In the genomic region with DNA sequence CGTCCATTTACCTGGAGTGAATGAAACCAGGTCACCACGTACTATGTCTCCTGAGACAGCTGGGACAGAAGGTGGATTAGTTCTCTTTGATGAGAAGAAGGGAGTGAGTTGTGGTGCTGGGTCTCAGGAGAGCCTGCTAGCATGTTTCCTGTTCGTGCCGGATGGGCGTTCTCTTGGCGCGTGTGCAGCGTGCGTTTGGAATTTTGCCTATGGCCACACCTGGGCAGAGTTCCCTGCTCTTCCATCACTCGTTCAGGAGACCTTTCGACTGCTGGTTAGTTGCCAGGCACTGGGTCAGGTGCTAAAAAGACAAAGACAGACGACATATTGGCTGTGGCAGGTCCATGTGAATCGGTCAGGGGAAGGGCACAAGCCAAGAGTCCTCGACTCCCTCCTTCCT, we compare ENCODE assay signal across 19 cellular contexts.
DNase-seq lines count a peak whose midpoint lies in the region; TF ChIP-seq lines count a peak whose summit lies in the region.
"Had no signal": no experiment of that assay in that cellular context is flagged by ENCODE, and none has a peak within 500 bp of the region (broad histone marks: within the 10 kb centered on the region; RNA-seq: fewer than 3 reads in every experiment).

No MANE protein-coding gene starts in this region.

- H3K23me2 ChIP-seq in H9 (ENCODE audit: insufficient read length, low read depth, low read length, poor library complexity, severe bottlenecking) = no peaks in the 10 kb centered on the region

- H3K27me3 ChIP-seq in H9 (ENCODE audit: insufficient read depth, low read length) (no peaks in the 10 kb centered on the region), spleen (replicated peaks in 1 of 7) (no peaks in the 10 kb centered on the region), Caco-2 (replicated peaks; ENCODE audit: control insufficient read depth, insufficient read depth, low read length) (no peaks in the 10 kb centered on the region)

- H2BK120ac ChIP-seq in H9 (ENCODE audit: low read depth, low read length, poor library complexity, severe bottlenecking) = no peak overlapping the region

- H3K36me3 ChIP-seq in spleen (peaks cover 7 to 100% (median 100%) of the 10 kb centered on the region in 6 donors), Caco-2 (ENCODE audit: control insufficient read depth, insufficient read depth, low read length) (peaks cover 2% of the 10 kb centered on the region; the same call in 1 of the 2 replicates)

- H3K4me1 Mint-ChIP-seq in H9 (no peaks in the 10 kb centered on the region), Caco-2 (ENCODE audit: low read depth, unreplicated experiment) (no peaks in the 10 kb centered on the region)
- H3K4me1 Mint-ChIP-seq: CD14-positive monocyte had no signal

- no peak overlapping the region for H2AFZ ChIP-seq in H9 (ENCODE audit: low read length)

- CTCF ChIA-PET in Caco-2 (lab: Charles Lee) = no interaction called here

- H3K9me3 Mint-ChIP-seq in H9 (no peaks in the 10 kb centered on the region), Caco-2 (ENCODE audit: unreplicated experiment) (no peaks in the 10 kb centered on the region)
- H3K9me3 Mint-ChIP-seq: CD14-positive monocyte had no signal

- H3K9ac ChIP-seq in H9 (ENCODE audit: extremely low read depth, insufficient read length, low read length) = no peak overlapping the region

- H3K56ac ChIP-seq in H9 (ENCODE audit: insufficient read length, low read depth, low read length) = no peak overlapping the region

- H3K36me3 Mint-ChIP-seq in H9 (ENCODE audit: insufficient read depth in 1 of 3, low read depth in 3 of 3) = peaks cover 41 to 93% (median 91%) of the 10 kb centered on the region in 3 experiments; a peak in 6 of 7 replicates
- peaks cover 91% of the 10 kb centered on the region for H3K36me3 Mint-ChIP-seq in Caco-2 (ENCODE audit: insufficient read depth, unreplicated experiment)

- in situ Hi-C loops in ACHN (cut with HindIII; ENCODE audit: low pct_ligation_motif_present, low pct_unique_long_range_greater_than_20kb, low sequenced_read_pairs) = no loop called here

- POLR2A ChIA-PET in Caco-2 (lab: Charles Lee) = no interaction called here

- no CpG with 5 or more reads among the region's 14 CpGs for WGBS in H9 (ENCODE audit: extremely low coverage, insufficient read length, low lambda C conversion rate)
- WGBS in lower leg skin, 2 donors = 62 to 80% methylated on average over 14 of the region's 14 CpGs
- 92 to 97% (median 95%) methylated on average over 14 of the region's 14 CpGs for WGBS in spleen, 5 donors

- no peak overlapping the region for H2BK15ac ChIP-seq in H9 (ENCODE audit: low read depth, low read length)

- H3K4me2 ChIP-seq in H9 (ENCODE audit: insufficient read depth, insufficient read length, low read length) = no peak overlapping the region

- peak overlapping the region in 2 of 3 experiments; percentile 34 to 37; a peak in 2 of 7 replicates for H3K27ac Mint-ChIP-seq in H9
- H3K27ac Mint-ChIP-seq in Caco-2 (ENCODE audit: unreplicated experiment) = no peak overlapping the region

- no peak overlapping the region for H3K27ac ChIP-seq in H9 (ENCODE audit: insufficient read length, low read depth, low read length)
- H3K27ac ChIP-seq in VCaP = peak overlapping the region; percentile 66
- H3K27ac ChIP-seq in spleen = no peak overlapping the region
- H3K27ac ChIP-seq: HL-60, SK-N-MC had no signal

- H2BK12ac ChIP-seq in H9 (ENCODE audit: insufficient read length, low read depth, low read length) = no peak overlapping the region

- H3K4me1 ChIP-seq in H9 (ENCODE audit: insufficient read depth, low read length) (no peaks in the 10 kb centered on the region), spleen (no peaks in the 10 kb centered on the region), Caco-2 (no peaks in the 10 kb centered on the region)

- H3K18ac ChIP-seq in H9 (ENCODE audit: insufficient read length, low read depth, low read length) = no peak overlapping the region

- H3K79me2 ChIP-seq in H9 (ENCODE audit: insufficient read depth, low read length) = 0 out of 2 replicates have a peak, but pooled peaks cover 2% of the 10 kb centered on the region

- H4K8ac ChIP-seq in H9 (replicated peaks; ENCODE audit: insufficient read length, low read depth, low read length) = no peak overlapping the region

- no peak overlapping the region for H3K4me3 ChIP-seq in lower leg skin (ENCODE audit: low read depth, poor library complexity, severe bottlenecking)
- H3K4me3 ChIP-seq in spleen = no peak overlapping the region
- H3K4me3 ChIP-seq in Caco-2 (ENCODE audit: low read depth, low read length) = no peak overlapping the region
- H3K4me3 ChIP-seq: SK-N-MC had no signal

- no peak for TF ChIP-seq POLR2A in lower leg skin (IDR thresholded peaks at IDR 0.05)
- no peak for TF ChIP-seq POLR2A in spleen (IDR thresholded peaks at IDR 0.05)

- no peak for TF ChIP-seq CTCF in H9 (conservative IDR thresholded peaks at IDR 0.05)
- TF ChIP-seq CTCF in VCaP (conservative IDR thresholded peaks at IDR 0.05) = no peak
- no peak for TF ChIP-seq CTCF in lower leg skin (IDR thresholded peaks at IDR 0.05)
- TF ChIP-seq CTCF in spleen (IDR thresholded peaks at IDR 0.05 in 8 of 11, conservative IDR thresholded peaks at IDR 0.05 in 3 of 11) = no peak
- TF ChIP-seq CTCF in Caco-2 (IDR thresholded peaks at IDR 0.05; ENCODE audit: insufficient read depth in 1 of 2, low read depth in 1 of 2, low read length in 1 of 2, severe bottlenecking in 1 of 2, unreplicated experiment in 1 of 2) = no peak

- no peaks in the 10 kb centered on the region for H4K20me1 ChIP-seq in H9 (ENCODE audit: control insufficient read depth, insufficient read depth, insufficient read length)

- no peak overlapping the region for H2BK5ac ChIP-seq in H9 (ENCODE audit: insufficient read length, low read length)

- H2AK5ac ChIP-seq in H9 (ENCODE audit: insufficient read length, low read length) = no peak overlapping the region

- intact Hi-C loops in lower leg skin (cut with DNase I; ENCODE audit: low total_unique reads) = no loop called here
- intact Hi-C loops in spleen (cut with DNase I; ENCODE audit: low total_unique reads) = no loop called here
- intact Hi-C loops in Caco-2 (cut with micrococcal nuclease; ENCODE audit: unreplicated experiment) = no loop called here

- H2BK20ac ChIP-seq in H9 (ENCODE audit: low read depth, low read length, poor library complexity, severe bottlenecking) = no peak overlapping the region

- no TSS peak for BruUV-seq in Caco-2 (replicated peaks; lab: Mats Ljungman, UMichigan)

- no peaks in the 10 kb centered on the region for H3K79me1 ChIP-seq in H9 (ENCODE audit: insufficient read depth, low read depth, low read length, poor library complexity, severe bottlenecking)

- no peak overlapping the region for H3K14ac ChIP-seq in H9 (ENCODE audit: insufficient read depth, low read length)

- no peak overlapping the region for H3K23ac ChIP-seq in H9 (ENCODE audit: insufficient read length, low read depth, low read length)

- no peak overlapping the region for H3K4ac ChIP-seq in H9 (ENCODE audit: low read depth, low read length)

- no peaks in the 10 kb centered on the region; the same call in 1 of the 2 replicates for H3K27me3 Mint-ChIP-seq in H9 (ENCODE audit: low read depth)
- no peaks in the 10 kb centered on the region for H3K27me3 Mint-ChIP-seq in Caco-2 (ENCODE audit: insufficient read depth, unreplicated experiment)

- H3K9me3 ChIP-seq in H9 (ENCODE audit: control insufficient read depth, low read depth, low read length) = no peaks in the 10 kb centered on the region
- H3K9me3 ChIP-seq in spleen = no peaks in the 10 kb centered on the region
- H3K9me3 ChIP-seq in Caco-2 = no peaks in the 10 kb centered on the region

- H4K91ac ChIP-seq in H9 (ENCODE audit: insufficient read length, low read depth, low read length) = no peak overlapping the region

- H3T11ph ChIP-seq in H9 (ENCODE audit: low read length) = no peak overlapping the region

- H3K4me3 Mint-ChIP-seq in H9 = no peak overlapping the region
- no peak overlapping the region for H3K4me3 Mint-ChIP-seq in Caco-2 (ENCODE audit: unreplicated experiment)
- H3K4me3 Mint-ChIP-seq: CD14-positive monocyte had no signal

- DNase-seq in H9 = no peak
- DNase-seq in lower leg skin (ENCODE audit: low spot score in 2 of 2) = peak; percentile 24 to 78
- peak; percentile 40 for DNase-seq in spleen
- DNase-seq in NCI-H526 (lab: John Stamatoyannopoulos, UW) = no peak
- DNase-seq in Caco-2 = no peak
- no peak for DNase-seq in ACHN
- DNase-seq: AML-193, GDM1, HCEC 1CT, IMR-90, Kasumi-1, NCI-H1092 treated with DMSO at 0.1 percent for 48 hours, NCI-H2081, NCI-H446 treated with DMSO at 0.1 percent for 48 hours, SHP77 had no signal

- H4K5ac ChIP-seq in H9 (ENCODE audit: insufficient read length, low read depth, low read length) = no peak overlapping the region

Comparison
In these comparisons a context has a peak if more than half of its experiments do, and no peak if none do; other contexts are left out.
1. DNase-seq: peak in lower leg skin (2 of 2) and spleen (single experiment); none in H9 (single experiment), NCI-H526 (0 of 2), Caco-2 (0 of 2) and ACHN (single experiment).